Comparison of ENCODE assay signal across 9 cellular contexts in genomic region chr2:183035298-183035953, GRCh38. TPM values are rescaled to one million over a fixed set of nuclear protein-coding genes. Genes with fewer than 3 reads are reported as not detected.
DNase-seq lines count a peak whose midpoint lies in the region; ATAC-seq and TF ChIP-seq lines count a peak whose summit lies in the region.
"Had no signal": no experiment of that assay in that cellular context is flagged by ENCODE, and none has a peak within 500 bp of the region (broad histone marks: within the 10 kb centered on the region; RNA-seq: fewer than 3 reads in every experiment).

No MANE protein-coding gene starts in this region.

- no peaks in the 10 kb centered on the region for H3K4me1 ChIP-seq in NT2/D1 (ENCODE audit: insufficient read depth, insufficient read length)

- H3K4me3 Mint-ChIP-seq in progenitor cell of endocrine pancreas (ENCODE audit: low read depth), result peak overlapping the region; percentile 92

- ATAC-seq in HG02970 (IDR thresholded peaks at IDR 0.05; ENCODE audit: low FRiP score, unreplicated experiment), result no peak
- no peak for ATAC-seq in HG03097 (IDR thresholded peaks at IDR 0.05; ENCODE audit: low FRiP score, unreplicated experiment)

- H3K9me3 ChIP-seq in NT2/D1 (ENCODE audit: insufficient read depth, low read length), result no peaks in the 10 kb centered on the region

- H3K36me3 ChIP-seq in NT2/D1 (ENCODE audit: insufficient read depth, insufficient read length, low read length), result peaks cover 3% of the 10 kb centered on the region

- H3K27ac Mint-ChIP-seq in progenitor cell of endocrine pancreas, result peak overlapping the region; percentile 76

- H3K27ac ChIP-seq in epithelial cell of prostate, result peak overlapping the region; percentile 94

- DNase-seq in ELR (ENCODE audit: low read depth) (peak; percentile 82), NT2/D1 (ENCODE audit: low read depth, low spot score) (no peak), epithelial cell of prostate (ENCODE audit: low read depth, low spot score) (no peak), progenitor cell of endocrine pancreas (ENCODE audit: low spot score, unreplicated experiment) (no peak), NCI-H1105 treated with DMSO at 0.1 percent for 48 hours (lab: John Stamatoyannopoulos, UW) (no peak), HuH-7.5 (ENCODE audit: low spot score) (no peak)
- DNase-seq: activated CD4-positive, alpha-beta T cell treated with anti-CD3 and anti-CD28 coated beads, Interleukin-2, amount 50 U/mL, for 1 hour had no signal

- peaks cover 17% of the 10 kb centered on the region for H3K27me3 ChIP-seq in NT2/D1 (ENCODE audit: insufficient read depth, insufficient read length)

- peaks cover 9% of the 10 kb centered on the region for H3K27me3 Mint-ChIP-seq in progenitor cell of endocrine pancreas

- H3K4me3 ChIP-seq in NT2/D1 (ENCODE audit: insufficient read length, low read depth), result peak overlapping the region; percentile 10

- H3K36me3 Mint-ChIP-seq in progenitor cell of endocrine pancreas (ENCODE audit: insufficient read depth), result no peaks in the 10 kb centered on the region

- TF ChIP-seq CTCF in progenitor cell of endocrine pancreas (IDR thresholded peaks at IDR 0.05; ENCODE audit: unreplicated experiment), result no peak

- H3K9me3 Mint-ChIP-seq in progenitor cell of endocrine pancreas (ENCODE audit: low read depth), result no peaks in the 10 kb centered on the region

- peaks cover 34% of the 10 kb centered on the region for H3K4me1 Mint-ChIP-seq in progenitor cell of endocrine pancreas (ENCODE audit: low read depth)

- H3K9ac ChIP-seq in NT2/D1 (ENCODE audit: insufficient read length, low read depth), result peak overlapping the region; percentile 86

RNA-seq across cellular contexts. Expression of gene NCKAP1, which starts 2.8 kb away (rescaled TPM):
- 108 and 111 TPM in 2 replicates for total RNA-seq in progenitor cell of endocrine pancreas

RNA-seq across cellular contexts. Expression of gene DUSP19, which starts 43.1 kb away (rescaled TPM):
- 1.9 and 2.2 TPM in 2 replicates for total RNA-seq in progenitor cell of endocrine pancreas
